ENCODE assay signal across 19 cellular contexts in genomic region chr1:175273656-175274055, GRCh38.
"Had no signal": no experiment of that assay in that cellular context is flagged by ENCODE, and none has a peak within 500 bp of the region (broad histone marks: within the 10 kb centered on the region; RNA-seq: fewer than 3 reads in every experiment).

No MANE protein-coding gene starts in this region.

- DNase-seq: activated B cell treated with CpG ODN at 0.5 μM for 24 hours; activated CD4-positive, alpha-beta T cell treated with anti-CD3 and anti-CD28 coated beads for 1 hour; activated CD4-positive, alpha-beta T cell treated with anti-CD3 and anti-CD28 coated beads, Interleukin-2, amount 10 ng/mL, durations not matched to agents 24 days and 14 days; activated CD4-positive, alpha-beta T cell treated with anti-CD3 and anti-CD28 coated beads, Interleukin-2, amount 50 U/mL, for 48 hours; activated CD8-positive, alpha-beta memory T cell treated with anti-CD3 and anti-CD28 coated beads, Interleukin-2, amount 10 ng/mL, durations not matched to agents 7 days and 5 days; activated effector memory CD4-positive, alpha-beta T cell treated with Interleukin-2 at 50 U/mL for 16 hours; activated naive CD4-positive, alpha-beta T cell; activated T-cell treated with anti-CD3 and anti-CD28 coated beads, Interleukin-2, amount 50 U/mL, for 24 hours; brain microvascular endothelial cell; NCI-H1105 treated with DMSO at 0.1 percent for 48 hours; NCI-H1436 treated with DMSO at 0.1 percent for 48 hours; NCI-H187; NCI-H2081; NCI-H510A treated with DMSO at 0.1 percent for 48 hours; NK-92 treated with Interleukin-12 subunit alpha and Interleukin-12 subunit beta, amount 100 ng/mL, for 24 hours; PC-3; SIG-M5; T-helper 17 cell; T-helper 9 cell had no signal

- ATAC-seq: activated CD8-positive, alpha-beta memory T cell treated with anti-CD3 and anti-CD28 coated beads, Interleukin-2, amount 10 ng/mL, durations not matched to agents 7 days and 5 days; PC-3; T-helper 17 cell had no signal

- H3K27ac ChIP-seq: brain microvascular endothelial cell had no signal

- H3K27me3 ChIP-seq: brain microvascular endothelial cell had no signal

- H3K36me3 ChIP-seq: brain microvascular endothelial cell had no signal
